Comparison of ENCODE assay signal across 8 cellular contexts in genomic region chr15:69452702-69453513, GRCh38. TPM values are rescaled to one million over a fixed set of nuclear protein-coding genes. Genes with fewer than 3 reads are reported as not detected.
DNase-seq lines count a peak whose midpoint lies in the region; ATAC-seq and TF ChIP-seq lines count a peak whose summit lies in the region.

RPLP1 (plus strand) TSS chr15:69452818; CDS start chr15:69452949, 131 bp downstream.

- H3K79me2 ChIP-seq in OCI-LY3 (ENCODE audit: low read length): peaks cover 51% of the 10 kb centered on the region

- peak within 1 kb of the TSS; percentile 91 for H2AFZ ChIP-seq in OCI-LY3 (ENCODE audit: low read depth, low read length)

- H3K27ac ChIP-seq in HUES48 (ENCODE audit: low read depth, low read length) (peak within 1 kb of the TSS; percentile 95), OCI-LY3 (ENCODE audit: low read length) (peak within 1 kb of the TSS; percentile 90)

- peak; percentile 91 for DNase-seq in Caki2 (ENCODE audit: low read depth)
- DNase-seq in activated T-cell treated with anti-CD3 and anti-CD28 coated beads for 24 hours (ENCODE audit: low read depth): peak; percentile 93
- DNase-seq in epidermal melanocyte (ENCODE audit: insufficient read length, low spot score): peak; percentile 87
- peak; percentile 88 to 95 for DNase-seq in stimulated activated CD8-positive, alpha-beta memory T cell treated with anti-CD3 and anti-CD28 coated beads, Interleukin-4, amount 100 ng/mL, for 1 hour (ENCODE audit: low read depth in 2 of 2, low spot score in 1 of 2)

- peaks cover 54% of the 10 kb centered on the region for H3K36me3 ChIP-seq in HUES48 (ENCODE audit: control insufficient read depth, insufficient read depth, low read length)
- H3K36me3 ChIP-seq in OCI-LY3 (replicated peaks; ENCODE audit: low read depth, low read length): peaks cover 55% of the 10 kb centered on the region

- in situ Hi-C loops in Caki2 (cut with HindIII; ENCODE audit: low pct_unique_long_range_greater_than_20kb, low sequenced_read_pairs): no loop called here

- H3K9me3 ChIP-seq in HUES48 (ENCODE audit: control insufficient read depth, insufficient read depth, low read length) (no peaks in the 10 kb centered on the region), OCI-LY3 (ENCODE audit: insufficient read depth, low read length) (no peaks in the 10 kb centered on the region), mononuclear cell (ENCODE audit: low read depth, low read length) (no peaks in the 10 kb centered on the region)

- H3K4me3 ChIP-seq in HUES48 (ENCODE audit: low read depth, low read length) (peak within 1 kb of the TSS; percentile 96), OCI-LY3 (ENCODE audit: low read length) (peak within 1 kb of the TSS; percentile 94), mononuclear cell (ENCODE audit: low read length) (peak within 1 kb of the TSS; percentile 84)

- H4K20me1 ChIP-seq in OCI-LY3 (ENCODE audit: insufficient read depth, low read length): peaks cover 48% of the 10 kb centered on the region

- no peak for TF ChIP-seq CTCF in OCI-LY3 (IDR thresholded peaks at IDR 0.05; ENCODE audit: low read depth, low read length)

- peaks cover 13% of the 10 kb centered on the region for H3K4me1 ChIP-seq in HUES48 (ENCODE audit: control insufficient read depth, insufficient read depth, low read length)
- H3K4me1 ChIP-seq in OCI-LY3 (ENCODE audit: low read length): peaks cover 28% of the 10 kb centered on the region
- H3K4me1 ChIP-seq in mononuclear cell (ENCODE audit: insufficient read depth, low read length): peaks cover 32% of the 10 kb centered on the region

- H3K9ac ChIP-seq in HUES48 (ENCODE audit: low read depth, low read length): peak within 1 kb of the TSS; percentile 88
- H3K9ac ChIP-seq in OCI-LY3 (ENCODE audit: low read length): peak within 1 kb of the TSS; percentile 96

- H3K27me3 ChIP-seq in HUES48 (ENCODE audit: control insufficient read depth, insufficient read depth, low read length): no peaks in the 10 kb centered on the region
- H3K27me3 ChIP-seq in OCI-LY3 (ENCODE audit: low read depth, low read length): no peaks in the 10 kb centered on the region
- H3K27me3 ChIP-seq in mononuclear cell (ENCODE audit: insufficient read depth, low read length): no peaks in the 10 kb centered on the region

- peak; percentile 84 for ATAC-seq in GM21390 (IDR thresholded peaks at IDR 0.05; ENCODE audit: unreplicated experiment)

- H3K4me2 ChIP-seq in OCI-LY3 (ENCODE audit: low read length): peak within 1 kb of the TSS; percentile 88

RNA-seq across cellular contexts. Expression of gene RPLP1, which starts in this region (rescaled TPM):
- 41.6 and 70.1 TPM in 2 replicates for total RNA-seq in Caki2 (2014; rRNA removed; shearing (Covaris generic); ENCODE audit: low replicate concordance)
- 218 TPM for total RNA-seq in mononuclear cell

Comparison
In these comparisons a context has a peak if more than half of its experiments do, and no peak if none do; other contexts are left out.
1. Peak in every context shown above with its lines: DNase-seq, ATAC-seq, H3K4me3 ChIP-seq and H3K27ac ChIP-seq.